ENCODE assay signal across 1 cellular context in genomic region chr9:29514336-29514735, GRCh38.
TF ChIP-seq lines count a peak whose summit lies in the region.

No MANE protein-coding gene starts in this region.

TF ChIP-seq in GM23338, 12 proteins besides CTCF, POLR2A, EP300 and RAD21 (continued from another document):
- TF ChIP-seq STAT1 (IDR thresholded peaks at IDR 0.05; ENCODE audit: unreplicated experiment) (no peak), EZH2phosphoT487 (IDR thresholded peaks at IDR 0.05; ENCODE audit: unreplicated experiment) (no peak), CREB1 (CRISPR knock-in tag; IDR thresholded peaks at IDR 0.05; ENCODE audit: low read depth) (no peak), EZH2 (IDR thresholded peaks at IDR 0.05; ENCODE audit: low read depth, unreplicated experiment) (no peak), POLR2AphosphoS5 (IDR thresholded peaks at IDR 0.05; ENCODE audit: low read depth) (no peak), JUNB (IDR thresholded peaks at IDR 0.05; ENCODE audit: unreplicated experiment) (no peak), ZNF114 (CRISPR knock-in tag; IDR thresholded peaks at IDR 0.05) (no peak), ZNF331 (CRISPR knock-in tag; IDR thresholded peaks at IDR 0.05; ENCODE audit: low read depth) (no peak)
